In the genomic region with DNA sequence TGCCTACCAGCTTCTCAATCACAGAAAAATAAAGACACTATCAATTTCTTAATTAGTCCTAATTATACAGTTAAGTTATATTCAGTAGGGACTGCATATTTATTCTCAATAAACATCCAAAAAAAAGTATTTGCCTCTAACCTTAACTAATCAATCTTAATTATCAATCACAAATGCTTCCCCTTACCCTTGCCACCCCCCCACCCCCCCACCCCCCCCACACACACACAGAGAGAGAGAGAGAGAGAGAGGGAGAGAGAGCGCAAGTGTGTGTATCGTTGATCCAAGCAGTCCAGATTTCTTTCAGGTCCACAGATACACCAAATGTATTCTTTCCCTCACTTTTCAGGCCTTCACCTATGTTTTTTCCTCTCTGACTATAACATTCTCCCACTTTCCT, we compare ENCODE assay signal across 17 cellular contexts. TPM values are rescaled to one million over a fixed set of nuclear protein-coding genes. Genes with fewer than 3 reads are reported as not detected.
DNase-seq lines count a peak whose midpoint lies in the region; ATAC-seq and TF ChIP-seq lines count a peak whose summit lies in the region.
"Had no signal": no experiment of that assay in that cellular context is flagged by ENCODE, and none has a peak within 500 bp of the region (broad histone marks: within the 10 kb centered on the region; RNA-seq: fewer than 3 reads in every experiment).

No MANE protein-coding gene starts in this region.

- H3K9me3 ChIP-seq in CD4-positive, CD25-positive, alpha-beta regulatory T cell (ENCODE audit: control insufficient read depth in 2 of 2, low read length in 2 of 2): no peaks in the 10 kb centered on the region

- peaks cover 50% of the 10 kb centered on the region for H3K36me3 Mint-ChIP-seq in activated CD4-positive, alpha-beta T cell treated with anti-CD3 and anti-CD28 coated beads, Interleukin-2, amount 10 ng/mL, durations not matched to agents 7 days and 5 days (ENCODE audit: low read depth)
- peaks cover 36% of the 10 kb centered on the region for H3K36me3 Mint-ChIP-seq in activated CD4-positive, alpha-beta T cell treated with anti-CD3 and anti-CD28 coated beads for 36 hours (ENCODE audit: low read depth)
- H3K36me3 Mint-ChIP-seq in CD4-positive, CD25-positive, alpha-beta regulatory T cell: peaks cover 12% of the 10 kb centered on the region
- peaks cover 39% of the 10 kb centered on the region for H3K36me3 Mint-ChIP-seq in activated CD8-positive, alpha-beta T cell treated with anti-CD3 and anti-CD28 coated beads for 36 hours (ENCODE audit: low read depth)
- H3K36me3 Mint-ChIP-seq in immature natural killer cell: peaks cover 4 to 11% (median 5%) of the 10 kb centered on the region in 3 donors
- peaks cover 12 to 27% of the 10 kb centered on the region in 2 donors for H3K36me3 Mint-ChIP-seq in stimulated activated naive B cell treated with anti-CD40 and anti-IgM and Interleukin-4, amounts not matched to agents 10 μg/mL and 1 μg/mL and 100 μg/mL, for 72 hours

- no peaks in the 10 kb centered on the region for H3K27me3 Mint-ChIP-seq in activated CD4-positive, alpha-beta T cell treated with anti-CD3 and anti-CD28 coated beads, Interleukin-2, amount 10 ng/mL, durations not matched to agents 7 days and 5 days
- H3K27me3 Mint-ChIP-seq in activated CD4-positive, alpha-beta T cell treated with anti-CD3 and anti-CD28 coated beads for 36 hours: no peaks in the 10 kb centered on the region
- no peaks in the 10 kb centered on the region for H3K27me3 Mint-ChIP-seq in CD4-positive, CD25-positive, alpha-beta regulatory T cell
- no peaks in the 10 kb centered on the region for H3K27me3 Mint-ChIP-seq in activated CD8-positive, alpha-beta T cell treated with anti-CD3 and anti-CD28 coated beads for 36 hours
- H3K27me3 Mint-ChIP-seq in immature natural killer cell (ENCODE audit: low read depth in 3 of 3): no peaks in the 10 kb centered on the region
- H3K27me3 Mint-ChIP-seq in stimulated activated naive B cell treated with anti-CD40 and anti-IgM and Interleukin-4, amounts not matched to agents 10 μg/mL and 1 μg/mL and 100 μg/mL, for 72 hours: no peaks in the 10 kb centered on the region

- intact Hi-C loops in activated CD4-positive, alpha-beta T cell treated with anti-CD3 and anti-CD28 coated beads for 36 hours (cut with DNase I, micrococcal nuclease): no loop called here
- intact Hi-C loops in activated CD8-positive, alpha-beta T cell treated with anti-CD3 and anti-CD28 coated beads for 36 hours (cut with micrococcal nuclease): no loop called here

- H3K27me3 ChIP-seq in CD4-positive, CD25-positive, alpha-beta regulatory T cell (ENCODE audit: control insufficient read depth, insufficient read depth, low read length): no peaks in the 10 kb centered on the region

- TF ChIP-seq CTCF in activated CD8-positive, alpha-beta T cell treated with anti-CD3 and anti-CD28 coated beads for 36 hours (IDR thresholded peaks at IDR 0.05): no peak

- H3K27ac ChIP-seq in CD4-positive, CD25-positive, alpha-beta regulatory T cell (ENCODE audit: insufficient read depth, low read length, poor library complexity, severe bottlenecking): peak overlapping the region; percentile 20
- H3K27ac ChIP-seq: 22Rv1, GM23248 had no signal

- peak overlapping the region; percentile 75 for H3K27ac Mint-ChIP-seq in activated CD4-positive, alpha-beta T cell treated with anti-CD3 and anti-CD28 coated beads, Interleukin-2, amount 10 ng/mL, durations not matched to agents 7 days and 5 days
- H3K27ac Mint-ChIP-seq in activated CD4-positive, alpha-beta T cell treated with anti-CD3 and anti-CD28 coated beads for 36 hours: no peak overlapping the region
- H3K27ac Mint-ChIP-seq in CD4-positive, CD25-positive, alpha-beta regulatory T cell: peak overlapping the region; percentile 6 to 60 (median 58)
- peak overlapping the region; percentile 61 for H3K27ac Mint-ChIP-seq in activated CD8-positive, alpha-beta T cell treated with anti-CD3 and anti-CD28 coated beads for 36 hours
- H3K27ac Mint-ChIP-seq in immature natural killer cell: peak overlapping the region in 5 of 6 donors; percentile 9 to 71 (median 34)
- no peak overlapping the region for H3K27ac Mint-ChIP-seq in stimulated activated naive B cell treated with anti-CD40 and anti-IgM and Interleukin-4, amounts not matched to agents 10 μg/mL and 1 μg/mL and 100 μg/mL, for 72 hours

- DNase-seq in activated CD4-positive, alpha-beta T cell treated with anti-CD3 and anti-CD28 coated beads, Interleukin-2, amount 10 ng/mL, durations not matched to agents 7 days and 5 days: no peak
- no peak for DNase-seq in activated CD4-positive, alpha-beta T cell treated with anti-CD3 and anti-CD28 coated beads for 36 hours
- no peak for DNase-seq in CD4-positive, CD25-positive, alpha-beta regulatory T cell
- DNase-seq in activated CD8-positive, alpha-beta T cell treated with anti-CD3 and anti-CD28 coated beads for 36 hours: no peak
- DNase-seq in immature natural killer cell: no peak
- no peak for DNase-seq in stimulated activated naive B cell treated with anti-CD40 and anti-IgM and Interleukin-4, amounts not matched to agents 10 μg/mL and 1 μg/mL and 100 μg/mL, for 72 hours
- no peak for DNase-seq in NCI-H2196 treated with DMSO at 0.1 percent for 48 hours (lab: John Stamatoyannopoulos, UW; ENCODE audit: unreplicated experiment)
- DNase-seq in NCI-H446 treated with DMSO at 0.1 percent for 48 hours (lab: John Stamatoyannopoulos, UW): no peak
- DNase-seq: DMS 273 treated with DMSO at 0.1 percent for 48 hours, GDM1, GM23248, HCEC 1CT, KG1, NCI-H1436 treated with DMSO at 0.1 percent for 48 hours, NCI-H2081 treated with DMSO at 0.1 percent for 48 hours, NCI-H524 had no signal

- H3K4me3 ChIP-seq in CD4-positive, CD25-positive, alpha-beta regulatory T cell (ENCODE audit: low read depth, low read length): peak overlapping the region; percentile 41
- H3K4me3 ChIP-seq: GM23248 had no signal

- POLR2A ChIA-PET in activated CD4-positive, alpha-beta T cell treated with anti-CD3 and anti-CD28 coated beads, Interleukin-2, amount 10 ng/mL, durations not matched to agents 7 days and 5 days (lab: Charles Lee): interaction anchor here (0.6 kb wide), 1 partner anchor 13 kb away, joined by 3 read pairs; a partner anchor contains a TSS
- POLR2A ChIA-PET in activated CD4-positive, alpha-beta T cell treated with anti-CD3 and anti-CD28 coated beads for 36 hours (lab: Charles Lee): no interaction called here
- POLR2A ChIA-PET in activated CD8-positive, alpha-beta T cell treated with anti-CD3 and anti-CD28 coated beads for 36 hours (lab: Charles Lee): interaction anchor here (1.9 kb wide), 1 partner anchor 12 kb away, joined by 14 read pairs; a partner anchor contains a TSS

- H3K4me1 Mint-ChIP-seq in activated CD4-positive, alpha-beta T cell treated with anti-CD3 and anti-CD28 coated beads, Interleukin-2, amount 10 ng/mL, durations not matched to agents 7 days and 5 days: peaks cover 64% of the 10 kb centered on the region
- peaks cover 67% of the 10 kb centered on the region for H3K4me1 Mint-ChIP-seq in activated CD4-positive, alpha-beta T cell treated with anti-CD3 and anti-CD28 coated beads for 36 hours
- peaks cover 40 to 78% (median 68%) of the 10 kb centered on the region in 4 donors for H3K4me1 Mint-ChIP-seq in CD4-positive, CD25-positive, alpha-beta regulatory T cell
- peaks cover 75% of the 10 kb centered on the region for H3K4me1 Mint-ChIP-seq in activated CD8-positive, alpha-beta T cell treated with anti-CD3 and anti-CD28 coated beads for 36 hours (ENCODE audit: low read depth)
- H3K4me1 Mint-ChIP-seq in immature natural killer cell: peaks cover 67 to 92% of the 10 kb centered on the region in 2 donors
- peaks cover 25 to 54% of the 10 kb centered on the region in 2 donors for H3K4me1 Mint-ChIP-seq in stimulated activated naive B cell treated with anti-CD40 and anti-IgM and Interleukin-4, amounts not matched to agents 10 μg/mL and 1 μg/mL and 100 μg/mL, for 72 hours

- peaks cover 34% of the 10 kb centered on the region for H3K36me3 ChIP-seq in CD4-positive, CD25-positive, alpha-beta regulatory T cell (ENCODE audit: control insufficient read depth, insufficient read depth, low read length)

- CTCF ChIA-PET in activated CD4-positive, alpha-beta T cell treated with anti-CD3 and anti-CD28 coated beads, Interleukin-2, amount 10 ng/mL, durations not matched to agents 7 days and 5 days (lab: Charles Lee): interaction anchor here (1.5 kb wide), 1 partner anchor 12 kb away, joined by 9 read pairs; a partner anchor contains a TSS
- CTCF ChIA-PET in activated CD4-positive, alpha-beta T cell treated with anti-CD3 and anti-CD28 coated beads for 36 hours (lab: Charles Lee): interaction anchor here (0.5 to 1.2 kb wide), 3 partner anchors 9 to 32 kb away, joined by 3 to 4 read pairs (median 3); no protein-coding TSS in a partner anchor
- CTCF ChIA-PET in activated CD8-positive, alpha-beta T cell treated with anti-CD3 and anti-CD28 coated beads for 36 hours (lab: Charles Lee): no interaction called here

- ATAC-seq in activated CD4-positive, alpha-beta T cell treated with anti-CD3 and anti-CD28 coated beads for 36 hours: no peak
- no peak for ATAC-seq in CD4-positive, CD25-positive, alpha-beta regulatory T cell (ENCODE audit: low read depth in 2 of 2)
- no peak for ATAC-seq in activated CD8-positive, alpha-beta T cell treated with anti-CD3 and anti-CD28 coated beads for 36 hours
- no peak for ATAC-seq in stimulated activated naive B cell treated with anti-CD40 and anti-IgM and Interleukin-4, amounts not matched to agents 10 μg/mL and 1 μg/mL and 100 μg/mL, for 72 hours (replicated peaks)

- H3K4me3 Mint-ChIP-seq in activated CD4-positive, alpha-beta T cell treated with anti-CD3 and anti-CD28 coated beads, Interleukin-2, amount 10 ng/mL, durations not matched to agents 7 days and 5 days: no peak overlapping the region
- no peak overlapping the region for H3K4me3 Mint-ChIP-seq in activated CD4-positive, alpha-beta T cell treated with anti-CD3 and anti-CD28 coated beads for 36 hours
- peak overlapping the region; percentile 8 to 55 (median 38) for H3K4me3 Mint-ChIP-seq in CD4-positive, CD25-positive, alpha-beta regulatory T cell
- no peak overlapping the region for H3K4me3 Mint-ChIP-seq in activated CD8-positive, alpha-beta T cell treated with anti-CD3 and anti-CD28 coated beads for 36 hours
- H3K4me3 Mint-ChIP-seq in immature natural killer cell: peak overlapping the region in 4 of 5 donors; percentile 6 to 46 (median 21)
- H3K4me3 Mint-ChIP-seq in stimulated activated naive B cell treated with anti-CD40 and anti-IgM and Interleukin-4, amounts not matched to agents 10 μg/mL and 1 μg/mL and 100 μg/mL, for 72 hours: no peak overlapping the region

- H3K9me3 Mint-ChIP-seq in activated CD4-positive, alpha-beta T cell treated with anti-CD3 and anti-CD28 coated beads, Interleukin-2, amount 10 ng/mL, durations not matched to agents 7 days and 5 days: no peaks in the 10 kb centered on the region
- H3K9me3 Mint-ChIP-seq in activated CD4-positive, alpha-beta T cell treated with anti-CD3 and anti-CD28 coated beads for 36 hours (ENCODE audit: low read depth): no peaks in the 10 kb centered on the region
- no peaks in the 10 kb centered on the region for H3K9me3 Mint-ChIP-seq in CD4-positive, CD25-positive, alpha-beta regulatory T cell
- no peaks in the 10 kb centered on the region for H3K9me3 Mint-ChIP-seq in activated CD8-positive, alpha-beta T cell treated with anti-CD3 and anti-CD28 coated beads for 36 hours
- H3K9me3 Mint-ChIP-seq in immature natural killer cell: no peaks in the 10 kb centered on the region
- no peaks in the 10 kb centered on the region for H3K9me3 Mint-ChIP-seq in stimulated activated naive B cell treated with anti-CD40 and anti-IgM and Interleukin-4, amounts not matched to agents 10 μg/mL and 1 μg/mL and 100 μg/mL, for 72 hours

- peaks cover 50% of the 10 kb centered on the region for H3K4me1 ChIP-seq in CD4-positive, CD25-positive, alpha-beta regulatory T cell (ENCODE audit: control insufficient read depth, insufficient read depth, low read length, poor library complexity, severe bottlenecking)

RNA-seq across cellular contexts. Expression of a gene that starts 12.9 kb away (rescaled TPM):
- 10 to 100 TPM; 43.6 to 50.7 TPM for total RNA-seq in activated CD4-positive, alpha-beta T cell treated with anti-CD3 and anti-CD28 coated beads, Interleukin-2, amount 10 ng/mL, durations not matched to agents 7 days and 5 days
- 10 to 100 TPM; 27.5 to 34.7 TPM for total RNA-seq in activated CD4-positive, alpha-beta T cell treated with anti-CD3 and anti-CD28 coated beads for 36 hours
- total RNA-seq in CD4-positive, CD25-positive, alpha-beta regulatory T cell: 81.0 TPM
- polyA plus RNA-seq in CD4-positive, CD25-positive, alpha-beta regulatory T cell: 10 to 100 TPM; 44.8 to 59.5 (median 51.0) TPM
- 10 to 100 TPM; 29.3 to 31.1 TPM for total RNA-seq in activated CD8-positive, alpha-beta T cell treated with anti-CD3 and anti-CD28 coated beads for 36 hours
- polyA plus RNA-seq in immature natural killer cell: 10 to 100 TPM; 32.6 to 67.8 (median 33.4) TPM

Comparison
In these comparisons a context has a peak if more than half of its experiments do, and no peak if none do; other contexts are left out.
1. H3K27ac Mint-ChIP-seq: peak in activated CD4-positive, alpha-beta T cell treated with anti-CD3 and anti-CD28 coated beads, Interleukin-2, amount 10 ng/mL, durations not matched to agents 7 days and 5 days (single experiment), CD4-positive, CD25-positive, alpha-beta regulatory T cell (3 of 3), activated CD8-positive, alpha-beta T cell treated with anti-CD3 and anti-CD28 coated beads for 36 hours (single experiment) and immature natural killer cell (5 of 6); none in activated CD4-positive, alpha-beta T cell treated with anti-CD3 and anti-CD28 coated beads for 36 hours (single experiment) and stimulated activated naive B cell treated with anti-CD40 and anti-IgM and Interleukin-4, amounts not matched to agents 10 μg/mL and 1 μg/mL and 100 μg/mL, for 72 hours (single experiment).
2. H3K4me3 Mint-ChIP-seq: peak in CD4-positive, CD25-positive, alpha-beta regulatory T cell (4 of 4) and immature natural killer cell (4 of 5); none in activated CD4-positive, alpha-beta T cell treated with anti-CD3 and anti-CD28 coated beads, Interleukin-2, amount 10 ng/mL, durations not matched to agents 7 days and 5 days (single experiment), activated CD4-positive, alpha-beta T cell treated with anti-CD3 and anti-CD28 coated beads for 36 hours (single experiment), activated CD8-positive, alpha-beta T cell treated with anti-CD3 and anti-CD28 coated beads for 36 hours (single experiment) and stimulated activated naive B cell treated with anti-CD40 and anti-IgM and Interleukin-4, amounts not matched to agents 10 μg/mL and 1 μg/mL and 100 μg/mL, for 72 hours (0 of 2).